2 cellular contexts compared by ENCODE assay signal in the genomic region with DNA sequence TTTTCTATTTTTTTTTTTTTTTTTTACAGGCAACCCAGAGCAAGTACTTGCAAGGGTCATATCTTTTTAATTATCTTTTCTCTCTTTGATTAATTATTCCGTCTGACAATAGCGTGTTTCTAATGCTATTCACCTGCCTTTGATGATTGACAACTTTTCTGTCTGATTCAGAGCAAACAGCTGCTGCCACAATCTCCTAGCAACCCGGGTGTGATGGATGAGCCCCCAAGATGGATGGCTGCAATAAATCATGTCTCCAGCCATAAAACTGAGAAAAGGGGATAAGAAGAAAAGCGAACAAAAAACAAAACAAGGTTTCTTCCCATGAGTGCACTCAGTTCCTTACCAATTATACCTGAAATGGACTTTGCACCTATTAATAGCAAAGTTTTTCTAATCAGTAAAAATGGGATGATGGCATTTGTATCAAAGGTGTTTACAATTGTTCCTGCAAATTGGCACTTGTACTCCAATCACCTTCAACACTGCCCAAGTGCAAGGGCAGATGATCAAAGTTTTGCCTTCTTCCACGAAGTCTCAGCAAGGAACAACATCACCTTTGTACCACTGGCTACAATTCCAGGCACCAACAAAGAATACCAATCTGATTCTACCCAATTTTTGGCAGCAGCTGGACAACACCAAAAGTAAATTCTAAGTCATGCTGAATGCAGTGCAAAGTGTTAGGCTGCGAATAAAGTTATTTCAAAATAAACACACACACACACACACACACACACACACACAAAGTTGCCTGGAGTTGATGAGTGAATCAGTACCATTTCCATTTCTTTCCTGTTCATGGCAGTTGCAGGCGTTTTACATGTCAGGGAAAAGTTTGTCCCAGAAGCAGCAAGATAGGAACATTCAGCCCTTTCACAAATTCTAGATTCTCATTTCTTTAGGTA.
TF ChIP-seq lines count a peak whose summit lies in the region.

No MANE protein-coding gene starts in this region.

TF ChIP-seq in HEK293, 187 proteins besides CTCF, POLR2A, EP300 and RAD21 (continued from another document):
- TF ChIP-seq, protein P1, sequence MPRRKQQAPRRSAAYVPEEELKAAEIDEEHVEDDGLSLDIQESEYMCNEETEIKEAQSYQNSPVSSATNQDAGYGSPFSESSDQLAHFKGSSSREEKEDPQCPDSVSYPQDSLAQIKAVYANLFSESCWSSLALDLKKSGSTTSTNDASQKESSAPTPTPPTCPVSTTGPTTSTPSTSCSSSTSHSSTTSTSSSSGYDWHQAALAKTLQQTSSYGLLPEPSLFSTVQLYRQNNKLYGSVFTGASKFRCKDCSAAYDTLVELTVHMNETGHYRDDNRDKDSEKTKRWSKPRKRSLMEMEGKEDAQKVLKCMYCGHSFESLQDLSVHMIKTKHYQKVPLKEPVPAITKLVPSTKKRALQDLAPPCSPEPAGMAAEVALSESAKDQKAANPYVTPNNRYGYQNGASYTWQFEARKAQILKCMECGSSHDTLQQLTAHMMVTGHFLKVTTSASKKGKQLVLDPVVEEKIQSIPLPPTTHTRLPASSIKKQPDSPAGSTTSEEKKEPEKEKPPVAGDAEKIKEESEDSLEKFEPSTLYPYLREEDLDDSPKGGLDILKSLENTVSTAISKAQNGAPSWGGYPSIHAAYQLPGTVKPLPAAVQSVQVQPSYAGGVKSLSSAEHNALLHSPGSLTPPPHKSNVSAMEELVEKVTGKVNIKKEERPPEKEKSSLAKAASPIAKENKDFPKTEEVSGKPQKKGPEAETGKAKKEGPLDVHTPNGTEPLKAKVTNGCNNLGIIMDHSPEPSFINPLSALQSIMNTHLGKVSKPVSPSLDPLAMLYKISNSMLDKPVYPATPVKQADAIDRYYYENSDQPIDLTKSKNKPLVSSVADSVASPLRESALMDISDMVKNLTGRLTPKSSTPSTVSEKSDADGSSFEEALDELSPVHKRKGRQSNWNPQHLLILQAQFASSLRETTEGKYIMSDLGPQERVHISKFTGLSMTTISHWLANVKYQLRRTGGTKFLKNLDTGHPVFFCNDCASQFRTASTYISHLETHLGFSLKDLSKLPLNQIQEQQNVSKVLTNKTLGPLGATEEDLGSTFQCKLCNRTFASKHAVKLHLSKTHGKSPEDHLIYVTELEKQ (tag by site-specific recombination; IDR thresholded peaks at IDR 0.05; ENCODE audit: borderline replicate concordance): peak; percentile 47; the same call in 1 of the 2 replicates
- peak; percentile 97 for TF ChIP-seq ZSCAN4 (tag by site-specific recombination; IDR thresholded peaks at IDR 0.05)
- TF ChIP-seq, protein P2, sequence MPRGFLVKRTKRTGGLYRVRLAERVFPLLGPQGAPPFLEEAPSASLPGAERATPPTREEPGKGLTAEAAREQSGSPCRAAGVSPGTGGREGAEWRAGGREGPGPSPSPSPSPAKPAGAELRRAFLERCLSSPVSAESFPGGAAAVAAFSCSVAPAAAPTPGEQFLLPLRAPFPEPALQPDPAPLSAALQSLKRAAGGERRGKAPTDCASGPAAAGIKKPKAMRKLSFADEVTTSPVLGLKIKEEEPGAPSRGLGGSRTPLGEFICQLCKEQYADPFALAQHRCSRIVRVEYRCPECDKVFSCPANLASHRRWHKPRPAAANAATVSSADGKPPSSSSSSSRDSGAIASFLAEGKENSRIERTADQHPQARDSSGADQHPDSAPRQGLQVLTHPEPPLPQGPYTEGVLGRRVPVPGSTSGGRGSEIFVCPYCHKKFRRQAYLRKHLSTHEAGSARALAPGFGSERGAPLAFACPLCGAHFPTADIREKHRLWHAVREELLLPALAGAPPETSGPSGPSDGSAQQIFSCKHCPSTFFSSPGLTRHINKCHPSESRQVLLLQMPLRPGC (tag by site-specific recombination; IDR thresholded peaks at IDR 0.05): no peak
- TF ChIP-seq ZNF558 (tag by site-specific recombination; IDR thresholded peaks at IDR 0.05): peak; percentile 91
- TF ChIP-seq, protein P3, sequence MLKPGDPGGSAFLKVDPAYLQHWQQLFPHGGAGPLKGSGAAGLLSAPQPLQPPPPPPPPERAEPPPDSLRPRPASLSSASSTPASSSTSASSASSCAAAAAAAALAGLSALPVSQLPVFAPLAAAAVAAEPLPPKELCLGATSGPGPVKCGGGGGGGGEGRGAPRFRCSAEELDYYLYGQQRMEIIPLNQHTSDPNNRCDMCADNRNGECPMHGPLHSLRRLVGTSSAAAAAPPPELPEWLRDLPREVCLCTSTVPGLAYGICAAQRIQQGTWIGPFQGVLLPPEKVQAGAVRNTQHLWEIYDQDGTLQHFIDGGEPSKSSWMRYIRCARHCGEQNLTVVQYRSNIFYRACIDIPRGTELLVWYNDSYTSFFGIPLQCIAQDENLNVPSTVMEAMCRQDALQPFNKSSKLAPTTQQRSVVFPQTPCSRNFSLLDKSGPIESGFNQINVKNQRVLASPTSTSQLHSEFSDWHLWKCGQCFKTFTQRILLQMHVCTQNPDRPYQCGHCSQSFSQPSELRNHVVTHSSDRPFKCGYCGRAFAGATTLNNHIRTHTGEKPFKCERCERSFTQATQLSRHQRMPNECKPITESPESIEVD (tag by site-specific recombination; IDR thresholded peaks at IDR 0.05): no peak
TF ChIP-seq in HEK293: peak in this region for 3.

TF ChIP-seq in WTC11, 78 proteins besides CTCF, POLR2A, EP300 and RAD21 (continued from another document):
- TF ChIP-seq E2F1 (CRISPR knock-in tag; IDR thresholded peaks at IDR 0.05) (no peak), ATF1 (CRISPR knock-in tag; IDR thresholded peaks at IDR 0.05) (no peak), ZSCAN18 (CRISPR knock-in tag; IDR thresholded peaks at IDR 0.05) (no peak), NR2C2 (CRISPR knock-in tag; IDR thresholded peaks at IDR 0.05) (no peak), GABPB1 (CRISPR knock-in tag; IDR thresholded peaks at IDR 0.05) (no peak), RELA (CRISPR knock-in tag; IDR thresholded peaks at IDR 0.05; ENCODE audit: borderline replicate concordance) (no peak), ZBTB21 (CRISPR knock-in tag; IDR thresholded peaks at IDR 0.05; ENCODE audit: borderline replicate concordance) (no peak), MYBL2 (CRISPR knock-in tag; IDR thresholded peaks at IDR 0.05) (no peak), IRF2 (CRISPR knock-in tag; IDR thresholded peaks at IDR 0.05; ENCODE audit: borderline replicate concordance, low read depth) (no peak), ZNF671 (CRISPR knock-in tag; IDR thresholded peaks at IDR 0.05) (no peak), ZNF121 (CRISPR knock-in tag; IDR thresholded peaks at IDR 0.05) (no peak), ZNF138 (CRISPR knock-in tag; conservative IDR thresholded peaks at IDR 0.05) (no peak)
- TF ChIP-seq, protein P4, sequence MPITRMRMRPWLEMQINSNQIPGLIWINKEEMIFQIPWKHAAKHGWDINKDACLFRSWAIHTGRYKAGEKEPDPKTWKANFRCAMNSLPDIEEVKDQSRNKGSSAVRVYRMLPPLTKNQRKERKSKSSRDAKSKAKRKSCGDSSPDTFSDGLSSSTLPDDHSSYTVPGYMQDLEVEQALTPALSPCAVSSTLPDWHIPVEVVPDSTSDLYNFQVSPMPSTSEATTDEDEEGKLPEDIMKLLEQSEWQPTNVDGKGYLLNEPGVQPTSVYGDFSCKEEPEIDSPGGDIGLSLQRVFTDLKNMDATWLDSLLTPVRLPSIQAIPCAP (CRISPR knock-in tag; IDR thresholded peaks at IDR 0.05): no peak
- TF ChIP-seq, protein P5, sequence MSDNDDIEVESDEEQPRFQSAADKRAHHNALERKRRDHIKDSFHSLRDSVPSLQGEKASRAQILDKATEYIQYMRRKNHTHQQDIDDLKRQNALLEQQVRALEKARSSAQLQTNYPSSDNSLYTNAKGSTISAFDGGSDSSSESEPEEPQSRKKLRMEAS (CRISPR knock-in tag; IDR thresholded peaks at IDR 0.05): no peak
